ENCODE assay signal across 7 cellular contexts in genomic region chr1:18337757-18338156, GRCh38.
"Had no signal": no experiment of that assay in that cellular context is flagged by ENCODE, and none has a peak within 500 bp of the region (broad histone marks: within the 10 kb centered on the region; RNA-seq: fewer than 3 reads in every experiment).

No MANE protein-coding gene starts in this region.

- DNase-seq: GDM1, GF-D8 had no signal

- FAIRE-seq: G401.6, GM12891, GM12892, GM18507, GM19239 had no signal
